1 cellular context compared by ENCODE assay signal in the genomic region with DNA sequence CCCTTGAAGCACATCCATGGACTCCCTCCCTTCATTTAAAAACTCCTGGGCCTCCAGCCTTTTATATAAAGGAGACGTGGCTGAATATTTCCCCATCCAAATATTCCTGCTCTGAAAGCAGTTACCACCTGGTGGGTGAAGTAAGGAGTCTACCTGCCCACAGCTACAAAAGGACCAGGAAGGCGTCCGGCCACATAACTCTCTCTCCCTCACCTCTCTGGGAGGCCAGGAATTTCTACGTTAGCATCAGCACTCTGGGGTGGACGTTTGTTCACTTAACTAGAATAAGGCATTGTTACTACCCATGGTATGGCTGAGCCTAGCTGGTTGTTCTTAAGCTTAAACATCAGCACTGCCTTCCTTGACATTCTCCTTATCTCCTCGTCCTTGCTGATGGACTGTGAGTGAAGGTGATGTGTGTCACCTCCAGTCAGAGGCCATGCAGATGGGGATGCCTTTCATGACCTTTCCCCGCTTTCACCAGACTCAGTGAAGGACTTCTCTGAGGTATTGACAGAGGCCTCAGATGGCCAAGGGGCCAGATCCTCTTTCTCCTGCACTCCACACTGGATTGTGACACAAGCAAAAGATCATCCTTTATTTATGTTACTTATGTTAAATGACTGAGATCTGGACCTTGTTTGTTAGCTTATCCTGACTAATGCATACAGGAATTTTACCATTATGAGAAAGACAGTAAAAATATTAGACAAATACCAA.
TF ChIP-seq lines count a peak whose summit lies in the region.

No MANE protein-coding gene starts in this region.

TF ChIP-seq in H1, 55 proteins besides CTCF, POLR2A, EP300 and RAD21:
- TF ChIP-seq, protein P1, sequence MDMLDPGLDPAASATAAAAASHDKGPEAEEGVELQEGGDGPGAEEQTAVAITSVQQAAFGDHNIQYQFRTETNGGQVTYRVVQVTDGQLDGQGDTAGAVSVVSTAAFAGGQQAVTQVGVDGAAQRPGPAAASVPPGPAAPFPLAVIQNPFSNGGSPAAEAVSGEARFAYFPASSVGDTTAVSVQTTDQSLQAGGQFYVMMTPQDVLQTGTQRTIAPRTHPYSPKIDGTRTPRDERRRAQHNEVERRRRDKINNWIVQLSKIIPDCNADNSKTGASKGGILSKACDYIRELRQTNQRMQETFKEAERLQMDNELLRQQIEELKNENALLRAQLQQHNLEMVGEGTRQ (IDR thresholded peaks at IDR 0.05; ENCODE audit: low read length), result no peak
- TF ChIP-seq JUND (IDR thresholded peaks at IDR 0.05; ENCODE audit: low read length) (no peak), KDM5A (IDR thresholded peaks at IDR 0.05; ENCODE audit: low read length) (no peak), RFX5 (IDR thresholded peaks at IDR 0.05; ENCODE audit: borderline replicate concordance, low read depth, low read length) (no peak), CTBP2 (IDR thresholded peaks at IDR 0.05; ENCODE audit: borderline replicate concordance, insufficient read depth, insufficient read length, low read length) (no peak), KDM1A (IDR thresholded peaks at IDR 0.05; ENCODE audit: borderline replicate concordance, low read length) (no peak), YY1 (IDR thresholded peaks at IDR 0.05; ENCODE audit: low read depth, low read length) (no peak)
